In the genomic region with DNA sequence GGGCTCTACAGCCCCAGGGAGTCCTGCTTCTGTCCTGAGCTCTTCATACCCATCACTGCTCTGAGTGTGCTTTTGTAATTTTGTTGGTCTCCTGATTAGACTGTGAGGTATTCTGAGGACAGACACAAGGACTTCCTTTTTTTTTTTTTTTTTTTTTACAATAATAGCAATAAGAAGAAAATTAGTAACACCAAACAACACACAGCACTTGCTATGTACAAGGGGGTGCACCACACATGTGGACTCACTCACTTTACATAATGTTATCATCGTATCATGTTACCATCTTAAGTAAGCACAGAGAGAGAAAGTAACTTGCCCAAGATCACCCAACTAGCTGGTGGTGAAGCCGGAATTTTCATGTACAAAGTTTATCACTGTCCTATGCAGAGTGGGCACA, we compare ENCODE assay signal across 1 cellular context.
TF ChIP-seq lines count a peak whose summit lies in the region.

No MANE protein-coding gene starts in this region.

TF ChIP-seq in WTC11, 78 proteins besides CTCF, POLR2A, EP300 and RAD21 (continued from another document):
- no peak for TF ChIP-seq HMGXB4 (CRISPR knock-in tag; IDR thresholded peaks at IDR 0.05)
- no peak for TF ChIP-seq ZNF671 (CRISPR knock-in tag; IDR thresholded peaks at IDR 0.05)
- TF ChIP-seq, protein P1, sequence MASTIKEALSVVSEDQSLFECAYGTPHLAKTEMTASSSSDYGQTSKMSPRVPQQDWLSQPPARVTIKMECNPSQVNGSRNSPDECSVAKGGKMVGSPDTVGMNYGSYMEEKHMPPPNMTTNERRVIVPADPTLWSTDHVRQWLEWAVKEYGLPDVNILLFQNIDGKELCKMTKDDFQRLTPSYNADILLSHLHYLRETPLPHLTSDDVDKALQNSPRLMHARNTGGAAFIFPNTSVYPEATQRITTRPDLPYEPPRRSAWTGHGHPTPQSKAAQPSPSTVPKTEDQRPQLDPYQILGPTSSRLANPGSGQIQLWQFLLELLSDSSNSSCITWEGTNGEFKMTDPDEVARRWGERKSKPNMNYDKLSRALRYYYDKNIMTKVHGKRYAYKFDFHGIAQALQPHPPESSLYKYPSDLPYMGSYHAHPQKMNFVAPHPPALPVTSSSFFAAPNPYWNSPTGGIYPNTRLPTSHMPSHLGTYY (CRISPR knock-in tag; IDR thresholded peaks at IDR 0.05), result no peak
- no peak for TF ChIP-seq FOXK1 (CRISPR knock-in tag; IDR thresholded peaks at IDR 0.05)
- TF ChIP-seq, protein P2, sequence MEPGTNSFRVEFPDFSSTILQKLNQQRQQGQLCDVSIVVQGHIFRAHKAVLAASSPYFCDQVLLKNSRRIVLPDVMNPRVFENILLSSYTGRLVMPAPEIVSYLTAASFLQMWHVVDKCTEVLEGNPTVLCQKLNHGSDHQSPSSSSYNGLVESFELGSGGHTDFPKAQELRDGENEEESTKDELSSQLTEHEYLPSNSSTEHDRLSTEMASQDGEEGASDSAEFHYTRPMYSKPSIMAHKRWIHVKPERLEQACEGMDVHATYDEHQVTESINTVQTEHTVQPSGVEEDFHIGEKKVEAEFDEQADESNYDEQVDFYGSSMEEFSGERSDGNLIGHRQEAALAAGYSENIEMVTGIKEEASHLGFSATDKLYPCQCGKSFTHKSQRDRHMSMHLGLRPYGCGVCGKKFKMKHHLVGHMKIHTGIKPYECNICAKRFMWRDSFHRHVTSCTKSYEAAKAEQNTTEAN (CRISPR knock-in tag; IDR thresholded peaks at IDR 0.05), result no peak
- TF ChIP-seq NFE2L1 (CRISPR knock-in tag; IDR thresholded peaks at IDR 0.05), result no peak
- TF ChIP-seq, protein P3, sequence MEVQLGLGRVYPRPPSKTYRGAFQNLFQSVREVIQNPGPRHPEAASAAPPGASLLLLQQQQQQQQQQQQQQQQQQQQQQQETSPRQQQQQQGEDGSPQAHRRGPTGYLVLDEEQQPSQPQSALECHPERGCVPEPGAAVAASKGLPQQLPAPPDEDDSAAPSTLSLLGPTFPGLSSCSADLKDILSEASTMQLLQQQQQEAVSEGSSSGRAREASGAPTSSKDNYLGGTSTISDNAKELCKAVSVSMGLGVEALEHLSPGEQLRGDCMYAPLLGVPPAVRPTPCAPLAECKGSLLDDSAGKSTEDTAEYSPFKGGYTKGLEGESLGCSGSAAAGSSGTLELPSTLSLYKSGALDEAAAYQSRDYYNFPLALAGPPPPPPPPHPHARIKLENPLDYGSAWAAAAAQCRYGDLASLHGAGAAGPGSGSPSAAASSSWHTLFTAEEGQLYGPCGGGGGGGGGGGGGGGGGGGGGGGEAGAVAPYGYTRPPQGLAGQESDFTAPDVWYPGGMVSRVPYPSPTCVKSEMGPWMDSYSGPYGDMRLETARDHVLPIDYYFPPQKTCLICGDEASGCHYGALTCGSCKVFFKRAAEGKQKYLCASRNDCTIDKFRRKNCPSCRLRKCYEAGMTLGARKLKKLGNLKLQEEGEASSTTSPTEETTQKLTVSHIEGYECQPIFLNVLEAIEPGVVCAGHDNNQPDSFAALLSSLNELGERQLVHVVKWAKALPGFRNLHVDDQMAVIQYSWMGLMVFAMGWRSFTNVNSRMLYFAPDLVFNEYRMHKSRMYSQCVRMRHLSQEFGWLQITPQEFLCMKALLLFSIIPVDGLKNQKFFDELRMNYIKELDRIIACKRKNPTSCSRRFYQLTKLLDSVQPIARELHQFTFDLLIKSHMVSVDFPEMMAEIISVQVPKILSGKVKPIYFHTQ (CRISPR knock-in tag; IDR thresholded peaks at IDR 0.05), result no peak
- TF ChIP-seq ARID4B (CRISPR knock-in tag; IDR thresholded peaks at IDR 0.05; ENCODE audit: borderline replicate concordance), result no peak
- TF ChIP-seq ATF1 (CRISPR knock-in tag; IDR thresholded peaks at IDR 0.05), result no peak
- TF ChIP-seq SP1 (CRISPR knock-in tag; conservative IDR thresholded peaks at IDR 0.05), result no peak
- TF ChIP-seq, protein P4, sequence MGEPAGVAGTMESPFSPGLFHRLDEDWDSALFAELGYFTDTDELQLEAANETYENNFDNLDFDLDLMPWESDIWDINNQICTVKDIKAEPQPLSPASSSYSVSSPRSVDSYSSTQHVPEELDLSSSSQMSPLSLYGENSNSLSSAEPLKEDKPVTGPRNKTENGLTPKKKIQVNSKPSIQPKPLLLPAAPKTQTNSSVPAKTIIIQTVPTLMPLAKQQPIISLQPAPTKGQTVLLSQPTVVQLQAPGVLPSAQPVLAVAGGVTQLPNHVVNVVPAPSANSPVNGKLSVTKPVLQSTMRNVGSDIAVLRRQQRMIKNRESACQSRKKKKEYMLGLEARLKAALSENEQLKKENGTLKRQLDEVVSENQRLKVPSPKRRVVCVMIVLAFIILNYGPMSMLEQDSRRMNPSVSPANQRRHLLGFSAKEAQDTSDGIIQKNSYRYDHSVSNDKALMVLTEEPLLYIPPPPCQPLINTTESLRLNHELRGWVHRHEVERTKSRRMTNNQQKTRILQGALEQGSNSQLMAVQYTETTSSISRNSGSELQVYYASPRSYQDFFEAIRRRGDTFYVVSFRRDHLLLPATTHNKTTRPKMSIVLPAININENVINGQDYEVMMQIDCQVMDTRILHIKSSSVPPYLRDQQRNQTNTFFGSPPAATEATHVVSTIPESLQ (CRISPR knock-in tag; IDR thresholded peaks at IDR 0.05), result no peak
- TF ChIP-seq SOX15 (CRISPR knock-in tag; IDR thresholded peaks at IDR 0.05), result no peak
- TF ChIP-seq, protein P5, sequence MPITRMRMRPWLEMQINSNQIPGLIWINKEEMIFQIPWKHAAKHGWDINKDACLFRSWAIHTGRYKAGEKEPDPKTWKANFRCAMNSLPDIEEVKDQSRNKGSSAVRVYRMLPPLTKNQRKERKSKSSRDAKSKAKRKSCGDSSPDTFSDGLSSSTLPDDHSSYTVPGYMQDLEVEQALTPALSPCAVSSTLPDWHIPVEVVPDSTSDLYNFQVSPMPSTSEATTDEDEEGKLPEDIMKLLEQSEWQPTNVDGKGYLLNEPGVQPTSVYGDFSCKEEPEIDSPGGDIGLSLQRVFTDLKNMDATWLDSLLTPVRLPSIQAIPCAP (CRISPR knock-in tag; IDR thresholded peaks at IDR 0.05), result no peak
- no peak for TF ChIP-seq OVOL2 (CRISPR knock-in tag; IDR thresholded peaks at IDR 0.05; ENCODE audit: borderline replicate concordance)
- TF ChIP-seq ZBTB21 (CRISPR knock-in tag; IDR thresholded peaks at IDR 0.05; ENCODE audit: borderline replicate concordance), result no peak
